In genomic region chr3:105805402-105805801, GRCh38 we compare ENCODE assay signal across 17 cellular contexts.
DNase-seq lines count a peak whose midpoint lies in the region; ATAC-seq and TF ChIP-seq lines count a peak whose summit lies in the region.
"Had no signal": no experiment of that assay in that cellular context is flagged by ENCODE, and none has a peak within 500 bp of the region (broad histone marks: within the 10 kb centered on the region; RNA-seq: fewer than 3 reads in every experiment).

No MANE protein-coding gene starts in this region.

- TF ChIP-seq CTCF in Loucy (conservative IDR thresholded peaks at IDR 0.05; ENCODE audit: low read length) = no peak
- TF ChIP-seq CTCF in gastroesophageal sphincter (IDR thresholded peaks at IDR 0.05) = no peak

- peak overlapping the region; percentile 94 for H3K27ac Mint-ChIP-seq in activated T-cell treated with anti-CD3 and anti-CD28 coated beads, Interleukin-2, amount 50 U/mL, for 72 hours
- peak overlapping the region; percentile 39 for H3K27ac Mint-ChIP-seq in activated naive CD8-positive, alpha-beta T cell treated with anti-CD3 and anti-CD28 coated beads, Interleukin-2, amount 10 ng/mL, durations not matched to agents 7 days and 5 days
- peak overlapping the region; percentile 90 for H3K27ac Mint-ChIP-seq in stimulated activated effector memory CD8-positive, alpha-beta T cell treated with anti-CD3 and anti-CD28 coated beads, Interleukin-12 subunit alpha, Interleukin-12 subunit beta, amount 100 ng/mL, for 72 hours

- H3K4me3 Mint-ChIP-seq in activated T-cell treated with anti-CD3 and anti-CD28 coated beads, Interleukin-2, amount 50 U/mL, for 72 hours = peak overlapping the region in 1 of 2 donors; percentile 80
- H3K4me3 Mint-ChIP-seq in activated T-cell treated with anti-CD3 and anti-CD28 coated beads, Interleukin-2, amount 50 U/mL, for 4 hours = no peak overlapping the region
- peak overlapping the region; percentile 62 for H3K4me3 Mint-ChIP-seq in activated naive CD8-positive, alpha-beta T cell treated with anti-CD3 and anti-CD28 coated beads, Interleukin-2, amount 10 ng/mL, durations not matched to agents 7 days and 5 days
- peak overlapping the region; percentile 31 for H3K4me3 Mint-ChIP-seq in stimulated activated effector memory CD8-positive, alpha-beta T cell treated with anti-CD3 and anti-CD28 coated beads, Interleukin-12 subunit alpha, Interleukin-12 subunit beta, amount 100 ng/mL, for 72 hours

- no peak for TF ChIP-seq POLR2A in gastroesophageal sphincter (IDR thresholded peaks at IDR 0.05)

- no peaks in the 10 kb centered on the region for H3K9me2 ChIP-seq in Loucy (replicated peaks; ENCODE audit: low read depth, low read length)

- no peak overlapping the region for H3K9ac ChIP-seq in Loucy (ENCODE audit: low read depth, low read length, poor library complexity, severe bottlenecking)

- H3K4me1 ChIP-seq in Loucy (ENCODE audit: insufficient read depth, low read length, poor library complexity, severe bottlenecking) (peaks cover 19% of the 10 kb centered on the region), gastroesophageal sphincter (peaks cover 0 to 26% (median 6%) of the 10 kb centered on the region in 3 donors)

- H3K27me3 ChIP-seq in Loucy (ENCODE audit: insufficient read depth, low read length, poor library complexity, severe bottlenecking) (no peaks in the 10 kb centered on the region), gastroesophageal sphincter (no peaks in the 10 kb centered on the region)
- H3K27me3 ChIP-seq: neutrophil, tibial artery had no signal

- peaks cover 80% of the 10 kb centered on the region for H3K4me1 Mint-ChIP-seq in activated T-cell treated with anti-CD3 and anti-CD28 coated beads, Interleukin-2, amount 50 U/mL, for 72 hours (ENCODE audit: low read depth)
- H3K4me1 Mint-ChIP-seq in activated T-cell treated with anti-CD3 and anti-CD28 coated beads, Interleukin-2, amount 50 U/mL, for 4 hours (ENCODE audit: low read depth) = peaks cover 69% of the 10 kb centered on the region
- H3K4me1 Mint-ChIP-seq in activated naive CD8-positive, alpha-beta T cell treated with anti-CD3 and anti-CD28 coated beads, Interleukin-2, amount 10 ng/mL, durations not matched to agents 7 days and 5 days = peaks cover 51% of the 10 kb centered on the region
- peaks cover 70% of the 10 kb centered on the region for H3K4me1 Mint-ChIP-seq in stimulated activated effector memory CD8-positive, alpha-beta T cell treated with anti-CD3 and anti-CD28 coated beads, Interleukin-12 subunit alpha, Interleukin-12 subunit beta, amount 100 ng/mL, for 72 hours

- peak overlapping the region; percentile 36 for H3K4me2 ChIP-seq in Loucy (ENCODE audit: low read depth, low read length, poor library complexity, severe bottlenecking)

- H3K27ac ChIP-seq in gastroesophageal sphincter = no peak overlapping the region
- H3K27ac ChIP-seq: neutrophil, tibial artery had no signal

- H3K36me3 ChIP-seq in Loucy (ENCODE audit: insufficient read depth, low read length) = no peaks in the 10 kb centered on the region
- H3K36me3 ChIP-seq in gastroesophageal sphincter = no peaks in the 10 kb centered on the region
- H3K36me3 ChIP-seq: HAP-1, neutrophil, tibial artery had no signal

- H2AFZ ChIP-seq in Loucy (ENCODE audit: low read length) = no peak overlapping the region

- H3K9me3 Mint-ChIP-seq in activated T-cell treated with anti-CD3 and anti-CD28 coated beads, Interleukin-2, amount 50 U/mL, for 72 hours = peaks cover 0 to 2% of the 10 kb centered on the region in 2 donors
- peaks cover 4% of the 10 kb centered on the region for H3K9me3 Mint-ChIP-seq in activated T-cell treated with anti-CD3 and anti-CD28 coated beads, Interleukin-2, amount 50 U/mL, for 4 hours
- H3K9me3 Mint-ChIP-seq in activated naive CD8-positive, alpha-beta T cell treated with anti-CD3 and anti-CD28 coated beads, Interleukin-2, amount 10 ng/mL, durations not matched to agents 7 days and 5 days = no peaks in the 10 kb centered on the region
- no peaks in the 10 kb centered on the region for H3K9me3 Mint-ChIP-seq in stimulated activated effector memory CD8-positive, alpha-beta T cell treated with anti-CD3 and anti-CD28 coated beads, Interleukin-12 subunit alpha, Interleukin-12 subunit beta, amount 100 ng/mL, for 72 hours

- no peak for TF ChIP-seq EP300 in gastroesophageal sphincter (IDR thresholded peaks at IDR 0.05)

- H3K9me3 ChIP-seq in Loucy (ENCODE audit: insufficient read depth, low read depth, low read length) (no peaks in the 10 kb centered on the region), gastroesophageal sphincter (no peaks in the 10 kb centered on the region)
- H3K9me3 ChIP-seq: HAP-1, neutrophil, tibial artery had no signal

- peaks cover 3% of the 10 kb centered on the region for H4K20me1 ChIP-seq in Loucy (ENCODE audit: insufficient read depth, low read length, poor library complexity, severe bottlenecking)

- ATAC-seq in activated T-cell treated with anti-CD3 and anti-CD28 coated beads, Interleukin-2, amount 50 U/mL, for 72 hours (replicated peaks in 1 of 2) = no peak
- no peak for ATAC-seq in activated T-cell treated with anti-CD3 and anti-CD28 coated beads, Interleukin-2, amount 50 U/mL, for 4 hours
- ATAC-seq in activated naive CD8-positive, alpha-beta T cell treated with anti-CD3 and anti-CD28 coated beads, Interleukin-2, amount 10 ng/mL, durations not matched to agents 7 days and 5 days (ENCODE audit: low read depth) = no peak
- ATAC-seq in stimulated activated effector memory CD8-positive, alpha-beta T cell treated with anti-CD3 and anti-CD28 coated beads, Interleukin-12 subunit alpha, Interleukin-12 subunit beta, amount 100 ng/mL, for 72 hours = no peak
- ATAC-seq in HG03139 (IDR thresholded peaks at IDR 0.05; ENCODE audit: unreplicated experiment) (no peak), gastroesophageal sphincter (no peak)

- H3K27me3 Mint-ChIP-seq in activated T-cell treated with anti-CD3 and anti-CD28 coated beads, Interleukin-2, amount 50 U/mL, for 72 hours (ENCODE audit: low read depth) = no peaks in the 10 kb centered on the region
- H3K27me3 Mint-ChIP-seq in activated T-cell treated with anti-CD3 and anti-CD28 coated beads, Interleukin-2, amount 50 U/mL, for 4 hours (ENCODE audit: low read depth) = no peaks in the 10 kb centered on the region
- H3K27me3 Mint-ChIP-seq in activated naive CD8-positive, alpha-beta T cell treated with anti-CD3 and anti-CD28 coated beads, Interleukin-2, amount 10 ng/mL, durations not matched to agents 7 days and 5 days = no peaks in the 10 kb centered on the region

- no peak for DNase-seq in activated T-cell treated with anti-CD3 and anti-CD28 coated beads, Interleukin-2, amount 50 U/mL, for 72 hours
- no peak for DNase-seq in activated T-cell treated with anti-CD3 and anti-CD28 coated beads, Interleukin-2, amount 50 U/mL, for 4 hours
- no peak for DNase-seq in activated naive CD8-positive, alpha-beta T cell treated with anti-CD3 and anti-CD28 coated beads, Interleukin-2, amount 10 ng/mL, durations not matched to agents 7 days and 5 days
- no peak for DNase-seq in stimulated activated effector memory CD8-positive, alpha-beta T cell treated with anti-CD3 and anti-CD28 coated beads, Interleukin-12 subunit alpha, Interleukin-12 subunit beta, amount 100 ng/mL, for 72 hours (ENCODE audit: low spot score in 2 of 2)
- DNase-seq in HuH-7 (ENCODE audit: low spot score) = no peak
- DNase-seq: activated CD4-positive, CD25-positive, alpha-beta regulatory T cell; cortex of kidney; foreskin melanocyte; NCI-H2029 treated with DMSO at 0.1 percent for 48 hours; NCI-H510A treated with DMSO at 0.1 percent for 48 hours; Right ventricle myocardium superior; tibial artery had no signal

- 0 out of 2 replicates have a peak, but pooled peaks cover 2% of the 10 kb centered on the region for H3F3A ChIP-seq in Loucy (ENCODE audit: low read depth)

- H3K79me2 ChIP-seq in Loucy (ENCODE audit: insufficient read depth, low read length) = no peaks in the 10 kb centered on the region; the same call in 1 of the 2 replicates

- 76 to 86% methylated on average over 5 to 6 of the region's 7 CpGs for WGBS in gastroesophageal sphincter (ENCODE audit: low coverage in 1 of 2), 2 donors

- H3K4me3 ChIP-seq in Loucy (ENCODE audit: low read length, poor library complexity, severe bottlenecking) (no peak overlapping the region), gastroesophageal sphincter (no peak overlapping the region)
- H3K4me3 ChIP-seq: HAP-1, tibial artery had no signal

- POLR2A ChIA-PET in activated naive CD8-positive, alpha-beta T cell treated with anti-CD3 and anti-CD28 coated beads, Interleukin-2, amount 10 ng/mL, durations not matched to agents 7 days and 5 days (lab: Charles Lee) = no interaction called here

- H3K36me3 Mint-ChIP-seq in activated T-cell treated with anti-CD3 and anti-CD28 coated beads, Interleukin-2, amount 50 U/mL, for 72 hours (ENCODE audit: insufficient read depth in 2 of 2) = peaks cover 6 to 28% of the 10 kb centered on the region in 2 donors
- H3K36me3 Mint-ChIP-seq in activated T-cell treated with anti-CD3 and anti-CD28 coated beads, Interleukin-2, amount 50 U/mL, for 4 hours (ENCODE audit: insufficient read depth) = peaks cover 23% of the 10 kb centered on the region
- peaks cover 33% of the 10 kb centered on the region for H3K36me3 Mint-ChIP-seq in activated naive CD8-positive, alpha-beta T cell treated with anti-CD3 and anti-CD28 coated beads, Interleukin-2, amount 10 ng/mL, durations not matched to agents 7 days and 5 days
- peaks cover 66% of the 10 kb centered on the region for H3K36me3 Mint-ChIP-seq in stimulated activated effector memory CD8-positive, alpha-beta T cell treated with anti-CD3 and anti-CD28 coated beads, Interleukin-12 subunit alpha, Interleukin-12 subunit beta, amount 100 ng/mL, for 72 hours

Comparison
In these comparisons a context has a peak if more than half of its experiments do, and no peak if none do; other contexts are left out.
1. H3K27ac Mint-ChIP-seq: peak in every context shown above with its lines; median percentile 94 in activated T-cell treated with anti-CD3 and anti-CD28 coated beads, Interleukin-2, amount 50 U/mL, for 72 hours; 90 in stimulated activated effector memory CD8-positive, alpha-beta T cell treated with anti-CD3 and anti-CD28 coated beads, Interleukin-12 subunit alpha, Interleukin-12 subunit beta, amount 100 ng/mL, for 72 hours; 39 in activated naive CD8-positive, alpha-beta T cell treated with anti-CD3 and anti-CD28 coated beads, Interleukin-2, amount 10 ng/mL, durations not matched to agents 7 days and 5 days.